12 cellular contexts compared by ENCODE assay signal in genomic region chr15:60973637-60974415, GRCh38.
DNase-seq lines count a peak whose midpoint lies in the region; ATAC-seq, FAIRE-seq and TF ChIP-seq lines count a peak whose summit lies in the region.
"Had no signal": no experiment of that assay in that cellular context is flagged by ENCODE, and none has a peak within 500 bp of the region (broad histone marks: within the 10 kb centered on the region; RNA-seq: fewer than 3 reads in every experiment).

No MANE protein-coding gene starts in this region.

- FAIRE-seq in HTR-8/SVneo (lab: Jason Lieb, UNC) = no peak

- no peak overlapping the region for H3K4me2 ChIP-seq in mammary epithelial cell (ENCODE audit: insufficient read depth, low read depth, low read length)

- intact Hi-C loops in mammary epithelial cell (cut with micrococcal nuclease) = no loop called here

- H3K4me3 ChIP-seq in mammary epithelial cell (replicated peaks in 1 of 3; ENCODE audit: insufficient read depth in 1 of 3, low read depth in 2 of 3, low read length in 3 of 3) = no peak overlapping the region
- H3K4me3 ChIP-seq: tibial artery had no signal

- BruUV-seq in mammary epithelial cell (replicated peaks; lab: Mats Ljungman, UMichigan) = no TSS peak

- no peak overlapping the region for H3K27ac ChIP-seq in mammary epithelial cell (ENCODE audit: insufficient read depth, low read depth, low read length)
- H3K27ac ChIP-seq: tibial artery had no signal

- H3K36me3 ChIP-seq in mammary epithelial cell (ENCODE audit: insufficient read depth, low read length) = no peaks in the 10 kb centered on the region
- H3K36me3 ChIP-seq: tibial artery had no signal

- dilution Hi-C loops in mammary epithelial cell (cut with HindIII; ENCODE audit: low sequenced_read_pairs) = no loop called here

- CTCF ChIA-PET in mammary epithelial cell (lab: Charles Lee; ENCODE audit: low non-redundant PET) = no interaction called here

- ATAC-seq in GM19455 (IDR thresholded peaks at IDR 0.05; ENCODE audit: unreplicated experiment) (no peak), GM21423 (IDR thresholded peaks at IDR 0.05; ENCODE audit: unreplicated experiment) (no peak), GM21515 (IDR thresholded peaks at IDR 0.05; ENCODE audit: unreplicated experiment) (no peak)
- ATAC-seq: sciatic nerve had no signal

- H3K79me2 ChIP-seq in mammary epithelial cell (ENCODE audit: insufficient read depth, low read length) = no peaks in the 10 kb centered on the region

- 72% methylated on average over 9 of the region's 11 CpGs for WGBS in mammary epithelial cell (ENCODE audit: low coverage, missing lambda C conversion rate)

- no peak overlapping the region for H3K9ac ChIP-seq in mammary epithelial cell (ENCODE audit: insufficient read depth, low read length)

- H4K20me1 ChIP-seq in mammary epithelial cell (ENCODE audit: insufficient read depth, low read length) = no peaks in the 10 kb centered on the region

- H3K4me1 ChIP-seq in mammary epithelial cell (ENCODE audit: insufficient read depth, low read length) = peaks cover 18% of the 10 kb centered on the region

- in situ Hi-C loops in mammary epithelial cell (cut with MboI; ENCODE audit: low sequenced_read_pairs in 2 of 2) = no loop called here

- DNase-seq in A172 (ENCODE audit: low spot score) (peak; percentile 49), HTR-8/SVneo (ENCODE audit: insufficient read length, low spot score) (peak; percentile 57), mammary epithelial cell (peak; percentile 52), kidney glomerular epithelial cell (lab: John Stamatoyannopoulos, UW) (peak; percentile 6), NCI-H510A (lab: John Stamatoyannopoulos, UW) (no peak)
- DNase-seq: aorta, DMS79 treated with DMSO at 0.1 percent for 48 hours, tibial artery had no signal

- no peak for TF ChIP-seq CTCF in mammary epithelial cell (conservative IDR thresholded peaks at IDR 0.05 in 1 of 2, IDR thresholded peaks at IDR 0.05 in 1 of 2; ENCODE audit: extremely low read depth in 1 of 2, insufficient read depth in 1 of 2, low read depth in 1 of 2, low read length in 2 of 2)

- no peaks in the 10 kb centered on the region for H3K27me3 ChIP-seq in mammary epithelial cell (ENCODE audit: insufficient read depth, low read length)
- H3K27me3 ChIP-seq: tibial artery had no signal

- peak overlapping the region; percentile 46 for H2AFZ ChIP-seq in mammary epithelial cell (ENCODE audit: low read depth, low read length)

- H3K9me3 ChIP-seq in mammary epithelial cell (replicated peaks; ENCODE audit: insufficient read depth, low read length) = no peaks in the 10 kb centered on the region
- H3K9me3 ChIP-seq: tibial artery had no signal
